Comparison of ENCODE assay signal across 9 cellular contexts in the genomic region with DNA sequence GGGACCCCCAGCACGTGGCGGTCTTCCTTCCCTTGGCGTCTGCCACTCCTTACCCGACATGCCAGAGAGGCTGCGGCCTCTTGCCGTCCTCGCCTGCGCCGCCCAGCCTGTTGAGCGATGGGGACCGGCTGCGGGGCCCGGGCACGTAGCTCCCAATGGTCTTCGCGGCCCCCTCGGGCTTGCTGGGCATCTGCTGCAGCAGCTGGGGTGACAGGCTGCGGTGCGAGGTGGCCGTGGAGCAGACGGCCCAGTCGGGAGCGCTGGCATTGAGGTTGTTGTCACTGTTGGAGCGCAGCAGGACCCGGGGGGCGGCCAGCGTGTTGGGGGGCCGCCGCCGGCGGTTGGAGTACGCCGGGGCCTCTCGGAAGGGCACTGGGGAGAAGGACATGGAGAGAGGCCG.
"Had no signal": no experiment of that assay in that cellular context is flagged by ENCODE, and none has a peak within 500 bp of the region (broad histone marks: within the 10 kb centered on the region; RNA-seq: fewer than 3 reads in every experiment).

No MANE protein-coding gene starts in this region.

- H3K4me2 ChIP-seq: GM23338 had no signal

- H3K27ac ChIP-seq: GM23248 had no signal

- ATAC-seq: GM23338, HCT116 had no signal

- H3K9me3 ChIP-seq: HAP-1 had no signal

- H2AFZ ChIP-seq: GM23248, GM23338 had no signal

- H3K9ac ChIP-seq: GM23248 had no signal

- H3K36me3 ChIP-seq: HAP-1 had no signal

- H3K4me3 ChIP-seq: GM23248, GM23338, HAP-1 had no signal

- H3K4me1 ChIP-seq: HAP-1 had no signal

- DNase-seq: GM23248, GOT3, H7, H9, HCEC 1CT, HFFc6 had no signal
